In the genomic region with DNA sequence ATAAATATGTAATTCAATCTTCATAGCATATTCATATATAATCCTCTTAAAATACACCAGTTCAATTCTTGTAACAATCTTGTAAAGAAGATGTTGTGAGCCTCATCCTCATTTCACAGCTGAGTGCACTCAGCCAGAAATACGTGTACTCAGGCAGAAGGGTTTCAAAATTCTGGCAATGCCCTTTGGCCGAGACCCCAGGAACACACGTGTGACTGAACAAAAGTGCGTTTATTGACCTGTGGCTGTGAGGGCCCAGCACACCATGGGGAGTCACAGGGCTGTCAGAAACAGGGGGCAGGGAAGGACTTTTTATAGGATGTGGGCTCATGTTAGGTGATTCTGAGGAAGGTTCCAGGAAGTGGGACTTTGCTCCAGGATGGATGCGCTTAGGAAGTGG, we compare ENCODE assay signal across 25 cellular contexts. TPM values are rescaled to one million over a fixed set of nuclear protein-coding genes. Genes with fewer than 3 reads are reported as not detected.
DNase-seq lines count a peak whose midpoint lies in the region; ATAC-seq and TF ChIP-seq lines count a peak whose summit lies in the region.
"Had no signal": no experiment of that assay in that cellular context is flagged by ENCODE, and none has a peak within 500 bp of the region (broad histone marks: within the 10 kb centered on the region; RNA-seq: fewer than 3 reads in every experiment).

No MANE protein-coding gene starts in this region.

- H3K27ac ChIP-seq in CD8-positive, alpha-beta T cell (ENCODE audit: low read depth, low read length), result no peak overlapping the region
- peak overlapping the region; percentile 11 for H3K27ac ChIP-seq in naive thymus-derived CD4-positive, alpha-beta T cell (ENCODE audit: low read depth, low read length)
- H3K27ac ChIP-seq: BLaER1, brain microvascular endothelial cell, hepatocyte, neural progenitor cell, pancreas had no signal

- DNase-seq in activated naive CD4-positive, alpha-beta T cell treated with anti-CD3 and anti-CD28 coated beads, Interleukin-2, amount 10 ng/mL, durations not matched to agents 7 days and 5 days, result no peak
- no peak for DNase-seq in activated naive CD4-positive, alpha-beta T cell treated with anti-CD3 and anti-CD28 coated beads for 36 hours
- DNase-seq in CD8-positive, alpha-beta T cell, result no peak
- no peak for DNase-seq in T-cell
- DNase-seq in naive thymus-derived CD4-positive, alpha-beta T cell, result no peak
- DNase-seq: activated CD4-positive, CD25-positive, alpha-beta regulatory T cell; activated gamma-delta T cell; amygdala; brain microvascular endothelial cell; DMS79 treated with DMSO at 0.1 percent for 48 hours; GDM1; Kasumi-1; MV-4-11; NCI-H146; NCI-H774; pancreas; SIG-M5; trophoblast cell had no signal

- intact Hi-C loops in activated naive CD4-positive, alpha-beta T cell treated with anti-CD3 and anti-CD28 coated beads for 36 hours (cut with micrococcal nuclease), result no loop called here
- intact Hi-C loops in CD8-positive, alpha-beta T cell (cut with DNase I, micrococcal nuclease), result loop anchor here in 1 of 2 experiments (2.0 kb wide), 1 partner anchor 15 kb away; no protein-coding TSS in a partner anchor
- intact Hi-C loops in naive thymus-derived CD4-positive, alpha-beta T cell (cut with micrococcal nuclease), result loop anchor here in 1 of 2 donors (1.0 kb wide), 1 partner anchor 8 kb away; no protein-coding TSS in a partner anchor

- peaks cover 54% of the 10 kb centered on the region for H3K4me1 ChIP-seq in CD8-positive, alpha-beta T cell (ENCODE audit: insufficient read depth, low read length)
- peaks cover 43 to 53% of the 10 kb centered on the region in 2 donors for H3K4me1 ChIP-seq in naive thymus-derived CD4-positive, alpha-beta T cell (ENCODE audit: control insufficient read depth in 2 of 2, insufficient read depth in 2 of 2, low read length in 2 of 2)
- H3K4me1 ChIP-seq: BLaER1, neural progenitor cell, pancreas had no signal

- H3K36me3 ChIP-seq in CD8-positive, alpha-beta T cell (ENCODE audit: insufficient read depth, low read length), result peaks cover 40% of the 10 kb centered on the region
- H3K36me3 ChIP-seq in naive thymus-derived CD4-positive, alpha-beta T cell (ENCODE audit: control insufficient read depth in 2 of 3, insufficient read depth in 3 of 3, low read length in 3 of 3), result peaks cover 8 to 66% (median 17%) of the 10 kb centered on the region in 3 experiments
- H3K36me3 ChIP-seq: BLaER1, brain microvascular endothelial cell, neural progenitor cell, pancreas had no signal

- H3K4me3 Mint-ChIP-seq in activated naive CD4-positive, alpha-beta T cell treated with anti-CD3 and anti-CD28 coated beads, Interleukin-2, amount 10 ng/mL, durations not matched to agents 7 days and 5 days, result no peak overlapping the region
- no peak overlapping the region for H3K4me3 Mint-ChIP-seq in activated naive CD4-positive, alpha-beta T cell treated with anti-CD3 and anti-CD28 coated beads for 36 hours
- H3K4me3 Mint-ChIP-seq in CD8-positive, alpha-beta T cell, result no peak overlapping the region
- peak overlapping the region in 1 of 3 donors; percentile 15 for H3K4me3 Mint-ChIP-seq in T-cell
- H3K4me3 Mint-ChIP-seq in naive thymus-derived CD4-positive, alpha-beta T cell, result peak overlapping the region in 4 of 10 donors; percentile 25 to 36 (median 32)
- H3K4me3 Mint-ChIP-seq: neural progenitor cell; stimulated activated memory B cell treated with anti-CD40 and anti-IgM and Interleukin-4, amounts not matched to agents 10 μg/mL and 1 μg/mL and 100 μg/mL, for 72 hours had no signal

- no peak overlapping the region for H3K4me3 ChIP-seq in CD8-positive, alpha-beta T cell (ENCODE audit: low read depth, low read length)
- no peak overlapping the region for H3K4me3 ChIP-seq in naive thymus-derived CD4-positive, alpha-beta T cell (ENCODE audit: low read length)
- H3K4me3 ChIP-seq: BLaER1, hepatocyte, neural progenitor cell, pancreas had no signal

- no peaks in the 10 kb centered on the region for H3K27me3 ChIP-seq in CD8-positive, alpha-beta T cell (ENCODE audit: insufficient read depth, low read length)
- H3K27me3 ChIP-seq in naive thymus-derived CD4-positive, alpha-beta T cell (ENCODE audit: control insufficient read depth in 2 of 2, insufficient read depth in 2 of 2, low read length in 2 of 2), result no peaks in the 10 kb centered on the region
- H3K27me3 ChIP-seq: BLaER1, brain microvascular endothelial cell, pancreas had no signal

- H3K9me3 ChIP-seq in CD8-positive, alpha-beta T cell (ENCODE audit: low read length), result no peaks in the 10 kb centered on the region
- no peaks in the 10 kb centered on the region for H3K9me3 ChIP-seq in naive thymus-derived CD4-positive, alpha-beta T cell (ENCODE audit: control insufficient read depth in 2 of 3, low read length in 3 of 3)
- H3K9me3 ChIP-seq: BLaER1, pancreas had no signal

- peaks cover 8% of the 10 kb centered on the region for H3K9me3 Mint-ChIP-seq in activated naive CD4-positive, alpha-beta T cell treated with anti-CD3 and anti-CD28 coated beads, Interleukin-2, amount 10 ng/mL, durations not matched to agents 7 days and 5 days
- H3K9me3 Mint-ChIP-seq in activated naive CD4-positive, alpha-beta T cell treated with anti-CD3 and anti-CD28 coated beads for 36 hours, result no peaks in the 10 kb centered on the region
- H3K9me3 Mint-ChIP-seq in CD8-positive, alpha-beta T cell, result peaks cover 2% of the 10 kb centered on the region
- H3K9me3 Mint-ChIP-seq in T-cell, result peaks cover 0 to 8% (median 2%) of the 10 kb centered on the region in 3 donors
- H3K9me3 Mint-ChIP-seq in naive thymus-derived CD4-positive, alpha-beta T cell, result peaks cover 0 to 14% (median 2%) of the 10 kb centered on the region in 11 donors
- H3K9me3 Mint-ChIP-seq: stimulated activated memory B cell treated with anti-CD40 and anti-IgM and Interleukin-4, amounts not matched to agents 10 μg/mL and 1 μg/mL and 100 μg/mL, for 72 hours had no signal

- POLR2A ChIA-PET in CD8-positive, alpha-beta T cell (lab: Charles Lee), result interaction anchor here (0.6 to 2.0 kb wide), 6 partner anchors 9 to 33 kb away, joined by 3 to 7 read pairs (median 4); no protein-coding TSS in a partner anchor
- POLR2A ChIA-PET in T-cell (lab: Charles Lee), result interaction anchor here in 1 of 2 donors (0.7 to 1.0 kb wide), 2 partner anchors 11 to 132 kb away, joined by 3 read pairs; no protein-coding TSS in a partner anchor
- POLR2A ChIA-PET in naive thymus-derived CD4-positive, alpha-beta T cell (lab: Charles Lee), result interaction anchor here (0.6 to 19.0 kb wide), 9 partner anchors 9 to 283 kb away, joined by 3 to 637 read pairs (median 4); partner anchors contain the start of genes GIMAP4, GIMAP7 and GIMAP8

- H3K36me3 Mint-ChIP-seq in activated naive CD4-positive, alpha-beta T cell treated with anti-CD3 and anti-CD28 coated beads, Interleukin-2, amount 10 ng/mL, durations not matched to agents 7 days and 5 days, result peaks cover 90% of the 10 kb centered on the region
- peaks cover 41% of the 10 kb centered on the region for H3K36me3 Mint-ChIP-seq in activated naive CD4-positive, alpha-beta T cell treated with anti-CD3 and anti-CD28 coated beads for 36 hours (ENCODE audit: low read depth)
- H3K36me3 Mint-ChIP-seq in CD8-positive, alpha-beta T cell, result peaks cover 96% of the 10 kb centered on the region
- peaks cover 90% of the 10 kb centered on the region for H3K36me3 Mint-ChIP-seq in T-cell
- peaks cover 40 to 91% (median 81%) of the 10 kb centered on the region in 5 donors for H3K36me3 Mint-ChIP-seq in naive thymus-derived CD4-positive, alpha-beta T cell
- H3K36me3 Mint-ChIP-seq: neural progenitor cell had no signal

- TF ChIP-seq CTCF in CD8-positive, alpha-beta T cell (IDR thresholded peaks at IDR 0.05), result no peak

- peak overlapping the region; percentile 67 for H3K27ac Mint-ChIP-seq in activated naive CD4-positive, alpha-beta T cell treated with anti-CD3 and anti-CD28 coated beads, Interleukin-2, amount 10 ng/mL, durations not matched to agents 7 days and 5 days
- H3K27ac Mint-ChIP-seq in activated naive CD4-positive, alpha-beta T cell treated with anti-CD3 and anti-CD28 coated beads for 36 hours, result no peak overlapping the region
- peak overlapping the region; percentile 43 for H3K27ac Mint-ChIP-seq in CD8-positive, alpha-beta T cell
- peak overlapping the region; percentile 72 to 80 for H3K27ac Mint-ChIP-seq in T-cell
- peak overlapping the region; percentile 11 to 97 (median 80) for H3K27ac Mint-ChIP-seq in naive thymus-derived CD4-positive, alpha-beta T cell
- H3K27ac Mint-ChIP-seq: neural progenitor cell; stimulated activated memory B cell treated with anti-CD40 and anti-IgM and Interleukin-4, amounts not matched to agents 10 μg/mL and 1 μg/mL and 100 μg/mL, for 72 hours had no signal

- H3K4me1 Mint-ChIP-seq in activated naive CD4-positive, alpha-beta T cell treated with anti-CD3 and anti-CD28 coated beads, Interleukin-2, amount 10 ng/mL, durations not matched to agents 7 days and 5 days, result peaks cover 82% of the 10 kb centered on the region
- peaks cover 76% of the 10 kb centered on the region for H3K4me1 Mint-ChIP-seq in activated naive CD4-positive, alpha-beta T cell treated with anti-CD3 and anti-CD28 coated beads for 36 hours (ENCODE audit: low read depth)
- peaks cover 87% of the 10 kb centered on the region for H3K4me1 Mint-ChIP-seq in CD8-positive, alpha-beta T cell (ENCODE audit: low read depth)
- peaks cover 83 to 93% (median 88%) of the 10 kb centered on the region in 3 donors for H3K4me1 Mint-ChIP-seq in T-cell
- H3K4me1 Mint-ChIP-seq in naive thymus-derived CD4-positive, alpha-beta T cell, result peaks cover 55 to 96% (median 92%) of the 10 kb centered on the region in 7 donors
- H3K4me1 Mint-ChIP-seq: stimulated activated memory B cell treated with anti-CD40 and anti-IgM and Interleukin-4, amounts not matched to agents 10 μg/mL and 1 μg/mL and 100 μg/mL, for 72 hours had no signal

- H3K27me3 Mint-ChIP-seq in activated naive CD4-positive, alpha-beta T cell treated with anti-CD3 and anti-CD28 coated beads, Interleukin-2, amount 10 ng/mL, durations not matched to agents 7 days and 5 days, result no peaks in the 10 kb centered on the region
- no peaks in the 10 kb centered on the region for H3K27me3 Mint-ChIP-seq in activated naive CD4-positive, alpha-beta T cell treated with anti-CD3 and anti-CD28 coated beads for 36 hours (ENCODE audit: low read depth)
- H3K27me3 Mint-ChIP-seq in CD8-positive, alpha-beta T cell (ENCODE audit: low read depth), result no peaks in the 10 kb centered on the region
- no peaks in the 10 kb centered on the region for H3K27me3 Mint-ChIP-seq in T-cell
- H3K27me3 Mint-ChIP-seq in naive thymus-derived CD4-positive, alpha-beta T cell, result no peaks in the 10 kb centered on the region

- no peak for ATAC-seq in CD8-positive, alpha-beta T cell
- ATAC-seq in T-cell (replicated peaks in 1 of 4) (no peak), HG02970 (IDR thresholded peaks at IDR 0.05; ENCODE audit: low FRiP score, unreplicated experiment) (no peak), GM19395 (IDR thresholded peaks at IDR 0.05; ENCODE audit: unreplicated experiment) (no peak)
- no peak for ATAC-seq in naive thymus-derived CD4-positive, alpha-beta T cell
- ATAC-seq: pancreas; stimulated activated memory B cell treated with anti-CD40 and anti-IgM and Interleukin-4, amounts not matched to agents 10 μg/mL and 1 μg/mL and 100 μg/mL, for 72 hours had no signal

- CTCF ChIA-PET in activated naive CD4-positive, alpha-beta T cell treated with anti-CD3 and anti-CD28 coated beads, Interleukin-2, amount 10 ng/mL, durations not matched to agents 7 days and 5 days (lab: Charles Lee), result no interaction called here
- CTCF ChIA-PET in activated naive CD4-positive, alpha-beta T cell treated with anti-CD3 and anti-CD28 coated beads for 36 hours (lab: Charles Lee), result interaction anchor here (0.8 kb wide), 1 partner anchor 10 kb away, joined by 5 read pairs; no protein-coding TSS in a partner anchor
- CTCF ChIA-PET in CD8-positive, alpha-beta T cell (lab: Charles Lee), result interaction anchor here (0.6 to 2.9 kb wide), 3 partner anchors 21 to 31 kb away, joined by 3 to 7 read pairs (median 3); partner anchors contain the start of gene GIMAP8
- CTCF ChIA-PET in T-cell (lab: Charles Lee), result no interaction called here
- CTCF ChIA-PET in naive thymus-derived CD4-positive, alpha-beta T cell (lab: Charles Lee), result interaction anchor here (1.1 to 2.5 kb wide), 2 partner anchors 8 to 21 kb away, joined by 3 to 8 read pairs; no protein-coding TSS in a partner anchor

RNA-seq across cellular contexts. Expression of gene GIMAP8, which starts 21.5 kb away (rescaled TPM):
- total RNA-seq in activated naive CD4-positive, alpha-beta T cell treated with anti-CD3 and anti-CD28 coated beads for 36 hours, result 1 to 10 TPM; 9.1 to 9.7 TPM
- 1 to 10 TPM; 2.0 to 2.5 TPM for total RNA-seq in CD8-positive, alpha-beta T cell
- 10 to 100 TPM; 17.8 to 54.6 (median 50.1) TPM for total RNA-seq in T-cell
- total RNA-seq in naive thymus-derived CD4-positive, alpha-beta T cell, result 10 to 100 TPM; 13.8 to 69.7 (median 52.5) TPM
- polyA plus RNA-seq in naive thymus-derived CD4-positive, alpha-beta T cell, result 10 to 100 TPM; 26.0 to 56.5 TPM
- polyA plus RNA-seq: AG04450, hepatocyte had no signal

RNA-seq across cellular contexts. Expression of gene GIMAP7, which starts 42.8 kb away (rescaled TPM):
- 10 to 100 TPM; 41.6 TPM for total RNA-seq in activated naive CD4-positive, alpha-beta T cell treated with anti-CD3 and anti-CD28 coated beads for 36 hours
- total RNA-seq in CD8-positive, alpha-beta T cell, result 10 to 100 TPM; 21.2 to 29.7 TPM
- 100 to 1,000 TPM in 3 of 5 donors, 10 to 100 TPM in 2; 76.8 to 430 (median 392) TPM for total RNA-seq in T-cell
- total RNA-seq in naive thymus-derived CD4-positive, alpha-beta T cell, result 100 to 1,000 TPM in 3 of 5 experiments, 10 to 100 TPM in 2; 66.3 to 555 (median 321) TPM
- polyA plus RNA-seq in naive thymus-derived CD4-positive, alpha-beta T cell, result 1,000 to 10,000 TPM in 1 of 2 donors, 100 to 1,000 TPM in 1; 772 to 1,293 TPM
- polyA plus RNA-seq: AG04450 had no signal

Comparison
In these comparisons a context has a peak if more than half of its experiments do, and no peak if none do; other contexts are left out.
1. CTCF ChIA-PET loops: an anchor here in activated naive CD4-positive, alpha-beta T cell treated with anti-CD3 and anti-CD28 coated beads for 36 hours (0.8 kb wide), CD8-positive, alpha-beta T cell (0.6 to 2.9 kb wide) and naive thymus-derived CD4-positive, alpha-beta T cell (1.1 to 2.5 kb wide); none called in activated naive CD4-positive, alpha-beta T cell treated with anti-CD3 and anti-CD28 coated beads, Interleukin-2, amount 10 ng/mL, durations not matched to agents 7 days and 5 days and T-cell.